11 cellular contexts compared by ENCODE assay signal in genomic region chr10:103764296-103765088, GRCh38.
DNase-seq lines count a peak whose midpoint lies in the region; ATAC-seq and TF ChIP-seq lines count a peak whose summit lies in the region.
"Had no signal": no experiment of that assay in that cellular context is flagged by ENCODE, and none has a peak within 500 bp of the region (broad histone marks: within the 10 kb centered on the region; RNA-seq: fewer than 3 reads in every experiment).

No MANE protein-coding gene starts in this region.

- ATAC-seq in heart left ventricle (no peak), T-cell (replicated peaks in 1 of 4) (no peak), GM21723 (IDR thresholded peaks at IDR 0.05; ENCODE audit: unreplicated experiment) (no peak), GM18520 (IDR thresholded peaks at IDR 0.05; ENCODE audit: unreplicated experiment) (no peak)

- H3K27me3 ChIP-seq in left ventricle myocardium inferior (ENCODE audit: low read depth) (no peaks in the 10 kb centered on the region), heart left ventricle (no peaks in the 10 kb centered on the region)
- H3K27me3 ChIP-seq: MG63 had no signal

- POLR2A ChIA-PET in T-cell (lab: Charles Lee) = no interaction called here

- H3K27ac ChIP-seq in left ventricle myocardium inferior (replicated peaks) = peak overlapping the region; percentile 34
- peak overlapping the region in 3 of 12 donors; percentile 13 to 60 (median 32) for H3K27ac ChIP-seq in heart left ventricle

- H3K36me3 ChIP-seq in left ventricle myocardium inferior (no peaks in the 10 kb centered on the region), heart left ventricle (no peaks in the 10 kb centered on the region)
- H3K36me3 ChIP-seq: MG63 had no signal

- DNase-seq in left ventricle myocardium inferior = no peak
- DNase-seq in heart left ventricle = no peak
- DNase-seq in T-cell = no peak
- peak in 23 of 42 donors; percentile 17 to 81 (median 44) for DNase-seq in head of caudate nucleus
- DNase-seq in type B pancreatic cell (ENCODE audit: extremely low spot score, unreplicated experiment) = no peak
- DNase-seq in NCI-H1105 treated with DMSO at 0.1 percent for 48 hours (lab: John Stamatoyannopoulos, UW) = no peak
- DNase-seq: activated CD4-positive, alpha-beta T cell treated with anti-CD3 and anti-CD28 coated beads, Interleukin-2, amount 50 U/mL, for 1 hour; MG63 had no signal

- H3K9me3 Mint-ChIP-seq in T-cell (no peaks in the 10 kb centered on the region), type B pancreatic cell (peaks cover 4% of the 10 kb centered on the region)
- H3K9me3 Mint-ChIP-seq: dendritic cell treated with granulocyte-macrophage colony-stimulating factor and Interleukin-4, amounts not matched to agents 40 ng/mL and 50 ng/mL, for 4 days had no signal

- peaks cover 70 to 78% (median 78%) of the 10 kb centered on the region in 3 donors for H3K4me1 Mint-ChIP-seq in T-cell
- H3K4me1 Mint-ChIP-seq in type B pancreatic cell (ENCODE audit: unreplicated experiment) = peaks cover 49% of the 10 kb centered on the region

- H3K4me1 ChIP-seq in left ventricle myocardium inferior = peaks cover 91% of the 10 kb centered on the region
- H3K4me1 ChIP-seq in heart left ventricle = peaks cover 8 to 89% (median 55%) of the 10 kb centered on the region in 12 donors

- H3K27me3 Mint-ChIP-seq in T-cell = no peaks in the 10 kb centered on the region
- peaks cover 3% of the 10 kb centered on the region for H3K27me3 Mint-ChIP-seq in type B pancreatic cell

- no peak overlapping the region for H3K4me3 ChIP-seq in left ventricle myocardium inferior
- H3K4me3 ChIP-seq in heart left ventricle = no peak overlapping the region
- H3K4me3 ChIP-seq: MG63 had no signal

- TF ChIP-seq CTCF in left ventricle myocardium inferior (IDR thresholded peaks at IDR 0.05; ENCODE audit: borderline replicate concordance) = no peak
- TF ChIP-seq CTCF in heart left ventricle (IDR thresholded peaks at IDR 0.05) = no peak
- TF ChIP-seq CTCF in type B pancreatic cell (conservative IDR thresholded peaks at IDR 0.05) = no peak

- peak overlapping the region; percentile 40 to 71 (median 48) for H3K4me3 Mint-ChIP-seq in T-cell
- H3K4me3 Mint-ChIP-seq in type B pancreatic cell = no peak overlapping the region
- H3K4me3 Mint-ChIP-seq: dendritic cell treated with granulocyte-macrophage colony-stimulating factor and Interleukin-4, amounts not matched to agents 40 ng/mL and 50 ng/mL, for 4 days had no signal

- WGBS in heart left ventricle, 4 donors = 84 to 91% (median 87%) methylated on average over 7 of the region's 7 CpGs

- intact Hi-C loops in left ventricle myocardium inferior (cut with micrococcal nuclease) = no loop called here
- intact Hi-C loops in heart left ventricle (cut with DNase I) = no loop called here
- intact Hi-C loops in head of caudate nucleus (cut with DNase I) = no loop called here

- no peak for TF ChIP-seq POLR2A in heart left ventricle (IDR thresholded peaks at IDR 0.05)

- no peaks in the 10 kb centered on the region for H3K36me3 Mint-ChIP-seq in T-cell
- peaks cover 7% of the 10 kb centered on the region for H3K36me3 Mint-ChIP-seq in type B pancreatic cell

- CTCF ChIA-PET in T-cell (lab: Charles Lee) = interaction anchor here (0.5 to 2.2 kb wide), 6 partner anchors 9 to 357 kb away, joined by 3 to 8 read pairs (median 3); no protein-coding TSS in a partner anchor

- H3K9me3 ChIP-seq in left ventricle myocardium inferior (replicated peaks) (no peaks in the 10 kb centered on the region), heart left ventricle (no peaks in the 10 kb centered on the region)
- H3K9me3 ChIP-seq: MG63 had no signal

- peak overlapping the region; percentile 84 to 93 for H3K27ac Mint-ChIP-seq in T-cell
- H3K27ac Mint-ChIP-seq in type B pancreatic cell = peak overlapping the region; percentile 7

Comparison
In these comparisons a context has a peak if more than half of its experiments do, and no peak if none do; other contexts are left out.
1. DNase-seq: peak in head of caudate nucleus (23 of 42); none in left ventricle myocardium inferior (single experiment), heart left ventricle (0 of 5), T-cell (0 of 34), type B pancreatic cell (single experiment) and NCI-H1105 treated with DMSO at 0.1 percent for 48 hours (single experiment).